1 cellular context compared by ENCODE assay signal in the genomic region with DNA sequence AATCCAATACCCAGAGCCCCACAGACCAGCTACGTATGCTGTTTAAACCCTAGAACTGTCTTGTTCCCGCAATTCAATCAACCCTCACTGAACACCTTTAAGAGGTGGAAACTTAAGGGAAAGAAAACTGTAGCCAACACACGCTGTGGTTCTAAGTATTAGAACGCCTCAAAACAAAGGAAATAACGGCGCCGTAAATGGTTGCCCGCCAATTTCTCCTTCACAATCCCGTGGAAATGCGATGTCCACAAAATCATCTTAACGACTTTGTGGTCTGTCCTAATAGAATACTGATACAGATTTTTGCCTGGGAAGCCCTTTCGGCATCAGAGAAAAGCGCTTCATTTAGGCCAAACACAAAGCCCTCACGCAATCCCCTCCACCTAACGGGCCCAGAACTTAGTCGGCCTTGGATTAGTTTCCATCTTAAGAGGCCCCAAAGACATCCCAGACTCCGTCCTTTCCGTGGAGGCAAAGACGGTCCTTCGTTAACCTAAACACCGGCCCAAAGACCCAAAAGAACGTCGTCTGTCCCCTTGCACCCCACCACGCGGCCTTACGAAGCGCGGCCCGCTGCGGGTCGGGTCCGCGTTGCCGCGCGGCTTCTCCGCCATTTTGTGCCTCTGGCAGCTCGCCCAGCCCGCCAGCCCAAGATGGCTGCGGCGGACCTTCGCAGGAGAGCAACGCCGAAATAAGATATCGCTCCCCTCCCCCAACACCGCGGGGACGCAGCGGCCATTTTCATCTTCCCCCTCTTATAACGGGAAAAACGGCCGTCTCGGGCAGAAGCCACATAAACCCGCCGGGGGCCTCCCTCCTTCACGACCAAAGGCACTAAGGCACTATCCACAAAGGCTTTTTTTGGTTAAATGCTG.
TF ChIP-seq lines count a peak whose summit lies in the region.

No MANE protein-coding gene starts in this region.

TF ChIP-seq in K562, 482 proteins besides CTCF, POLR2A, EP300 and RAD21 (continued from another document):
- no peak for TF ChIP-seq ZBTB40 (IDR thresholded peaks at IDR 0.05)
- TF ChIP-seq ZBTB40 (CRISPR knock-in tag; IDR thresholded peaks at IDR 0.05) = no peak
- no peak for TF ChIP-seq ZFP91 (CRISPR knock-in tag; IDR thresholded peaks at IDR 0.05)
- peak in 1 of 3 experiments; percentile 48; a peak in 1 of 6 replicates for TF ChIP-seq ZBTB11 (CRISPR knock-in tag; IDR thresholded peaks at IDR 0.05)
- TF ChIP-seq PML (IDR thresholded peaks at IDR 0.05; ENCODE audit: low read length) = no peak
- TF ChIP-seq BHLHE40 (IDR thresholded peaks at IDR 0.05; ENCODE audit: low read length) = no peak
- TF ChIP-seq RBM14 (IDR thresholded peaks at IDR 0.05; ENCODE audit: borderline replicate concordance, insufficient read depth, low read depth, low read length) = no peak
- peak; percentile 86 for TF ChIP-seq CCNT2 (IDR thresholded peaks at IDR 0.05; ENCODE audit: borderline replicate concordance, extremely low read depth, insufficient read length, low read depth, low read length)
- TF ChIP-seq MTA2 (IDR thresholded peaks at IDR 0.05; ENCODE audit: low read depth) = no peak
- TF ChIP-seq SMARCC2 (IDR thresholded peaks at IDR 0.05; ENCODE audit: low read depth) = no peak
- no peak for TF ChIP-seq GABPA (tag; conservative IDR thresholded peaks at IDR 0.05; ENCODE audit: low read depth)
- no peak for TF ChIP-seq ZNF586 (CRISPR knock-in tag; conservative IDR thresholded peaks at IDR 0.05)
- no peak for TF ChIP-seq COPS2 (conservative IDR thresholded peaks at IDR 0.05)
- no peak for TF ChIP-seq SP1 (CRISPR knock-in tag; IDR thresholded peaks at IDR 0.05)
- TF ChIP-seq SNIP1 (IDR thresholded peaks at IDR 0.05; ENCODE audit: low read depth) = no peak
- TF ChIP-seq FOXK2 (conservative IDR thresholded peaks at IDR 0.05 in 1 of 2, IDR thresholded peaks at IDR 0.05 in 1 of 2; ENCODE audit: low read depth in 2 of 2) = peak in 1 of 2 experiments; percentile 37; a peak in 1 of 4 replicates
- TF ChIP-seq, protein P1, sequence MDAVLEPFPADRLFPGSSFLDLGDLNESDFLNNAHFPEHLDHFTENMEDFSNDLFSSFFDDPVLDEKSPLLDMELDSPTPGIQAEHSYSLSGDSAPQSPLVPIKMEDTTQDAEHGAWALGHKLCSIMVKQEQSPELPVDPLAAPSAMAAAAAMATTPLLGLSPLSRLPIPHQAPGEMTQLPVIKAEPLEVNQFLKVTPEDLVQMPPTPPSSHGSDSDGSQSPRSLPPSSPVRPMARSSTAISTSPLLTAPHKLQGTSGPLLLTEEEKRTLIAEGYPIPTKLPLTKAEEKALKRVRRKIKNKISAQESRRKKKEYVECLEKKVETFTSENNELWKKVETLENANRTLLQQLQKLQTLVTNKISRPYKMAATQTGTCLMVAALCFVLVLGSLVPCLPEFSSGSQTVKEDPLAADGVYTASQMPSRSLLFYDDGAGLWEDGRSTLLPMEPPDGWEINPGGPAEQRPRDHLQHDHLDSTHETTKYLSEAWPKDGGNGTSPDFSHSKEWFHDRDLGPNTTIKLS (IDR thresholded peaks at IDR 0.05; ENCODE audit: borderline replicate concordance, low read depth) = no peak
- no peak for TF ChIP-seq RBM17 (IDR thresholded peaks at IDR 0.05; ENCODE audit: borderline replicate concordance, low read depth, low read length)
